ENCODE assay signal across 20 cellular contexts in genomic region chr10:131673396-131673795, GRCh38.
DNase-seq lines count a peak whose midpoint lies in the region; ATAC-seq and TF ChIP-seq lines count a peak whose summit lies in the region.
"Had no signal": no experiment of that assay in that cellular context is flagged by ENCODE, and none has a peak within 500 bp of the region (broad histone marks: within the 10 kb centered on the region; RNA-seq: fewer than 3 reads in every experiment).

No MANE protein-coding gene starts in this region.

- peak overlapping the region; percentile 60 for H3K18ac ChIP-seq in neuronal stem cell (ENCODE audit: low read length)

- intact Hi-C loops in upper lobe of right lung (cut with DNase I) = no loop called here

- H4K91ac ChIP-seq in neuronal stem cell (ENCODE audit: low read depth, low read length, poor library complexity) = no peak overlapping the region

- H3K27ac ChIP-seq in neuronal stem cell (replicated peaks; ENCODE audit: low read length) (no peak overlapping the region), upper lobe of right lung (no peak overlapping the region)
- H3K27ac ChIP-seq: 22Rv1, BLaER1, C4-2B had no signal

- no peaks in the 10 kb centered on the region for H3K4me1 Mint-ChIP-seq in activated naive CD8-positive, alpha-beta T cell treated with anti-CD3 and anti-CD28 coated beads, Interleukin-2, amount 50 U/mL, for 24 hours
- no peaks in the 10 kb centered on the region for H3K4me1 Mint-ChIP-seq in activated naive CD8-positive, alpha-beta T cell treated with anti-CD3 and anti-CD28 coated beads for 36 hours
- H3K4me1 Mint-ChIP-seq: B cell; CD4-positive, CD25-positive, alpha-beta regulatory T cell had no signal

- no peak overlapping the region for H2BK15ac ChIP-seq in neuronal stem cell (ENCODE audit: low read length)

- H4K8ac ChIP-seq in neuronal stem cell (ENCODE audit: low read depth, low read length) = no peak overlapping the region

- WGBS in neuronal stem cell (ENCODE audit: extremely low coverage in 2 of 2, insufficient read length in 2 of 2, insufficient replicate concordance in 1 of 2), 2 donors = no CpG with 5 or more reads among the region's 7 CpGs

- no peak overlapping the region for H2BK12ac ChIP-seq in neuronal stem cell (ENCODE audit: low read length)

- no peak overlapping the region for H3K4me2 ChIP-seq in neuronal stem cell (ENCODE audit: insufficient read depth, low read length, poor library complexity, severe bottlenecking)
- H3K4me2 ChIP-seq: BLaER1 had no signal

- no peaks in the 10 kb centered on the region for H3K79me1 ChIP-seq in neuronal stem cell (ENCODE audit: low read depth, low read length)

- no peak overlapping the region for H3K14ac ChIP-seq in neuronal stem cell (ENCODE audit: low read length)

- H3K27ac Mint-ChIP-seq in activated naive CD8-positive, alpha-beta T cell treated with anti-CD3 and anti-CD28 coated beads, Interleukin-2, amount 50 U/mL, for 24 hours = no peak overlapping the region
- H3K27ac Mint-ChIP-seq in activated naive CD8-positive, alpha-beta T cell treated with anti-CD3 and anti-CD28 coated beads for 36 hours = no peak overlapping the region
- H3K27ac Mint-ChIP-seq: B cell; CD4-positive, CD25-positive, alpha-beta regulatory T cell; CD8-positive, alpha-beta T cell had no signal

- H3K9me3 Mint-ChIP-seq in activated naive CD8-positive, alpha-beta T cell treated with anti-CD3 and anti-CD28 coated beads, Interleukin-2, amount 50 U/mL, for 24 hours = no peaks in the 10 kb centered on the region
- peaks cover 6% of the 10 kb centered on the region for H3K9me3 Mint-ChIP-seq in activated naive CD8-positive, alpha-beta T cell treated with anti-CD3 and anti-CD28 coated beads for 36 hours

- no peak overlapping the region for H2BK5ac ChIP-seq in neuronal stem cell (ENCODE audit: low read length)

- no peaks in the 10 kb centered on the region for H3K27me3 ChIP-seq in neuronal stem cell (ENCODE audit: control insufficient read depth in 3 of 3, insufficient read depth in 3 of 3, low read depth in 1 of 3, low read length in 3 of 3)
- peaks cover 7% of the 10 kb centered on the region for H3K27me3 ChIP-seq in upper lobe of right lung
- H3K27me3 ChIP-seq: BLaER1 had no signal

- no peak overlapping the region for H3K4ac ChIP-seq in neuronal stem cell (ENCODE audit: low read length)

- H3K27me3 Mint-ChIP-seq in activated naive CD8-positive, alpha-beta T cell treated with anti-CD3 and anti-CD28 coated beads, Interleukin-2, amount 50 U/mL, for 24 hours = no peaks in the 10 kb centered on the region
- H3K27me3 Mint-ChIP-seq in activated naive CD8-positive, alpha-beta T cell treated with anti-CD3 and anti-CD28 coated beads for 36 hours = peaks cover 3% of the 10 kb centered on the region
- H3K27me3 Mint-ChIP-seq: B cell had no signal

- H3K4me1 ChIP-seq in neuronal stem cell (ENCODE audit: control insufficient read depth in 2 of 2, insufficient read depth in 1 of 2, low read depth in 1 of 2, low read length in 2 of 2) (peaks cover 14 to 15% of the 10 kb centered on the region in 2 donors), upper lobe of right lung (no peaks in the 10 kb centered on the region)
- H3K4me1 ChIP-seq: Caco-2 had no signal

- DNase-seq in activated naive CD8-positive, alpha-beta T cell treated with anti-CD3 and anti-CD28 coated beads, Interleukin-2, amount 50 U/mL, for 24 hours = no peak
- no peak for DNase-seq in activated naive CD8-positive, alpha-beta T cell treated with anti-CD3 and anti-CD28 coated beads for 36 hours
- DNase-seq in neuronal stem cell (ENCODE audit: low spot score) = no peak
- DNase-seq in upper lobe of right lung = peak; percentile 28
- DNase-seq in DMS 273 treated with DMSO at 0.1 percent for 48 hours (lab: John Stamatoyannopoulos, UW) = no peak
- DNase-seq: Caco-2; CD4-positive, CD25-positive, alpha-beta regulatory T cell; CD8-positive, alpha-beta T cell; DMS79; EL; GDM1; GOT3; H7; HCEC 1CT had no signal

- H3K36me3 ChIP-seq in neuronal stem cell (replicated peaks in 1 of 2; ENCODE audit: control insufficient read depth in 2 of 2, insufficient read depth in 2 of 2, low read length in 2 of 2) = no peaks in the 10 kb centered on the region
- H3K36me3 ChIP-seq in upper lobe of right lung = no peaks in the 10 kb centered on the region
- H3K36me3 ChIP-seq: BLaER1 had no signal

- no peak overlapping the region for H3K4me3 Mint-ChIP-seq in activated naive CD8-positive, alpha-beta T cell treated with anti-CD3 and anti-CD28 coated beads, Interleukin-2, amount 50 U/mL, for 24 hours
- H3K4me3 Mint-ChIP-seq in activated naive CD8-positive, alpha-beta T cell treated with anti-CD3 and anti-CD28 coated beads for 36 hours = no peak overlapping the region
- H3K4me3 Mint-ChIP-seq: B cell; CD4-positive, CD25-positive, alpha-beta regulatory T cell; CD8-positive, alpha-beta T cell had no signal

- peak; percentile 4 for ATAC-seq in activated naive CD8-positive, alpha-beta T cell treated with anti-CD3 and anti-CD28 coated beads, Interleukin-2, amount 50 U/mL, for 24 hours
- no peak for ATAC-seq in upper lobe of right lung
- no peak for ATAC-seq in HG02852 (IDR thresholded peaks at IDR 0.05; ENCODE audit: unreplicated experiment)
- ATAC-seq: CD8-positive, alpha-beta T cell; GM12878 had no signal

- H2AK5ac ChIP-seq in neuronal stem cell (ENCODE audit: low read depth, low read length) = no peak overlapping the region

- H3K9me3 ChIP-seq in neuronal stem cell (replicated peaks in 1 of 2; ENCODE audit: control insufficient read depth in 2 of 2, insufficient read depth in 1 of 2, low read depth in 1 of 2, low read length in 2 of 2) (peaks cover 6% of the 10 kb centered on the region in 2 donors), upper lobe of right lung (no peaks in the 10 kb centered on the region)

- no peak overlapping the region for H3K9ac ChIP-seq in neuronal stem cell (ENCODE audit: low read depth, low read length, poor library complexity)
- H3K9ac ChIP-seq: BLaER1 had no signal

- H3K36me3 Mint-ChIP-seq in activated naive CD8-positive, alpha-beta T cell treated with anti-CD3 and anti-CD28 coated beads, Interleukin-2, amount 50 U/mL, for 24 hours (ENCODE audit: low read depth) = no peaks in the 10 kb centered on the region
- H3K36me3 Mint-ChIP-seq in activated naive CD8-positive, alpha-beta T cell treated with anti-CD3 and anti-CD28 coated beads for 36 hours = no peaks in the 10 kb centered on the region
- H3K36me3 Mint-ChIP-seq: CD4-positive, CD25-positive, alpha-beta regulatory T cell; CD8-positive, alpha-beta T cell had no signal

- H2BK120ac ChIP-seq in neuronal stem cell (ENCODE audit: low read depth, low read length) = no peak overlapping the region

- H3K4me3 ChIP-seq in neuronal stem cell (ENCODE audit: low read length in 2 of 2) (no peak overlapping the region), upper lobe of right lung (no peak overlapping the region)
- H3K4me3 ChIP-seq: BLaER1, GM12878 had no signal

- TF ChIP-seq CTCF in upper lobe of right lung (IDR thresholded peaks at IDR 0.05) = no peak

- no peak overlapping the region for H3K23ac ChIP-seq in neuronal stem cell (ENCODE audit: low read depth, low read length, poor library complexity)

- no peak overlapping the region for H2AFZ ChIP-seq in neuronal stem cell (ENCODE audit: low read length)
